ENCODE assay signal across 8 cellular contexts in the genomic region with DNA sequence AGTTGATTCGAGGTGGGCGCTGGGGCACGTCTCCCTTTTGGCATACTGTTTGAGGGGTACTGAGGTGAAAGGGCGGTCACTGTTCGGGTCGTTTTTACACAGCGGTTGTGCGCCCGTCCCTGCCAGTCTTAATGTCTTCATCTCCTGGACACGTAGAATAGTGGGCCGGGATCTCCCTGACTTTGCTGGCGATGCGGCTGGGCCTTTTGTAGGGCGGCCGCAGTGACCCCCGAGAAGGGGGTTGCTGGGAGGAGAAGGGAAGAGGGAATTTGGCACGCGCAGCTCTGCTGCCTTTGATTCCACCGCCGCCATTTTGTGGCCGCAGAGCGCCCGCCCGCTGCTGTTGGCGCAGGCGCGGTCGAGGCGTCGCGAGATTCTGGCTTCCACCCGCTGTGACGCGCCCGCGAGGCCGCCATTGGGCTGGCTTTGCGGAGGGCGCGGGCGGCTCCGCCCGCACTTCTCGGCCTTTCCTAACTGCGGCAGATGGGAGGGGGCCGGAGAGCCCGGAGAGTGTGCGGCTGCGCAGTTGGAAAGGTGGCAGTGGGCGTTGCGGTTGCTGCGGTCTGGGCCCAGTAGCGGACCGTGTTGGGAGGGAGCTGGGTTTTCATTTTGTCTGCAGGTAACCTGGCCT. TPM values are rescaled to one million over a fixed set of nuclear protein-coding genes. Genes with fewer than 3 reads are reported as not detected.
DNase-seq lines count a peak whose midpoint lies in the region; ATAC-seq and TF ChIP-seq lines count a peak whose summit lies in the region.

No MANE protein-coding gene starts in this region.

- H3K4me1 Mint-ChIP-seq in endothelial cell (ENCODE audit: unreplicated experiment): peaks cover 25% of the 10 kb centered on the region
- H3K4me1 Mint-ChIP-seq in mesothelial cell of epicardium: peaks cover 33% of the 10 kb centered on the region

- TF ChIP-seq CTCF in endothelial cell (IDR thresholded peaks at IDR 0.05; ENCODE audit: unreplicated experiment) (no peak), mesothelial cell of epicardium (IDR thresholded peaks at IDR 0.05; ENCODE audit: unreplicated experiment) (no peak)

- H3K4me3 ChIP-seq in HUES48 (ENCODE audit: low read depth, low read length): peak overlapping the region; percentile 96

- H3K27me3 Mint-ChIP-seq in endothelial cell (ENCODE audit: unreplicated experiment): peaks cover 23% of the 10 kb centered on the region
- H3K27me3 Mint-ChIP-seq in mesothelial cell of epicardium (ENCODE audit: low read depth): peaks cover 3% of the 10 kb centered on the region

- peak overlapping the region; percentile 98 for H3K27ac ChIP-seq in HUES48 (ENCODE audit: low read depth, low read length)

- H3K27me3 ChIP-seq in HUES48 (ENCODE audit: control insufficient read depth, insufficient read depth, low read length): no peaks in the 10 kb centered on the region

- peak overlapping the region; percentile 99 for H3K9ac ChIP-seq in HUES48 (ENCODE audit: low read depth, low read length)

- peak; percentile 56 for ATAC-seq in GM21423 (IDR thresholded peaks at IDR 0.05; ENCODE audit: unreplicated experiment)

- peaks cover 47% of the 10 kb centered on the region for H3K36me3 ChIP-seq in HUES48 (ENCODE audit: control insufficient read depth, insufficient read depth, low read length)

- DNase-seq in COLO829 (ENCODE audit: low spot score): peak; percentile 92
- peak; percentile 74 for DNase-seq in NOMO-1 treated with dmso at 0.1 percent for 144 hours (lab: John Stamatoyannopoulos, UW; ENCODE audit: unreplicated experiment)
- DNase-seq in activated CD8-positive, alpha-beta memory T cell treated with anti-CD3 and anti-CD28 coated beads, Interleukin-2, amount 50 U/mL, for 4 hours: peak; percentile 87
- DNase-seq in endothelial cell (ENCODE audit: low spot score): peak; percentile 96
- DNase-seq in mesothelial cell of epicardium (ENCODE audit: low spot score in 2 of 2, unreplicated experiment in 2 of 2): peak; percentile 89 to 95
- DNase-seq in stimulated activated CD8-positive, alpha-beta memory T cell treated with anti-CD3 and anti-CD28 coated beads, Interleukin-15, amount 100 ng/mL, for 24 hours (ENCODE audit: low read depth): peak; percentile 85

- H3K27ac Mint-ChIP-seq in endothelial cell (ENCODE audit: unreplicated experiment) (peak overlapping the region; percentile 100), mesothelial cell of epicardium (peak overlapping the region; percentile 100)

- no peaks in the 10 kb centered on the region for H3K9me3 ChIP-seq in HUES48 (ENCODE audit: control insufficient read depth, insufficient read depth, low read length)

- H3K4me3 Mint-ChIP-seq in endothelial cell (ENCODE audit: unreplicated experiment): peak overlapping the region; percentile 98
- peak overlapping the region; percentile 100 for H3K4me3 Mint-ChIP-seq in mesothelial cell of epicardium

- H3K9me3 Mint-ChIP-seq in endothelial cell (ENCODE audit: unreplicated experiment): no peaks in the 10 kb centered on the region
- no peaks in the 10 kb centered on the region for H3K9me3 Mint-ChIP-seq in mesothelial cell of epicardium

- H3K4me1 ChIP-seq in HUES48 (ENCODE audit: control insufficient read depth, insufficient read depth, low read length): 0 out of 2 replicates have a peak, but pooled peaks cover 11% of the 10 kb centered on the region

- H3K36me3 Mint-ChIP-seq in endothelial cell (ENCODE audit: low read depth, unreplicated experiment) (peaks cover 41% of the 10 kb centered on the region), mesothelial cell of epicardium (peaks cover 41% of the 10 kb centered on the region)

RNA-seq across cellular contexts. Expression of gene SRSF5, which starts 0.5 kb away (rescaled TPM):
- 241 TPM for total RNA-seq in endothelial cell (ENCODE audit: unreplicated experiment)
- 533 to 567 TPM (median 547 TPM) in 3 replicates for total RNA-seq in mesothelial cell of epicardium

RNA-seq across cellular contexts. Expression of gene SLC10A1, which starts 29.6 kb away (rescaled TPM):
- not detected for total RNA-seq in endothelial cell (ENCODE audit: unreplicated experiment)
- total RNA-seq in mesothelial cell of epicardium: not detected in 3 replicates

Comparison
In these comparisons a context has a peak if more than half of its experiments do, and no peak if none do; other contexts are left out.
1. Peak in every context shown above with its lines: DNase-seq, ATAC-seq, H3K4me3 ChIP-seq and H3K27ac ChIP-seq.